In the genomic region with DNA sequence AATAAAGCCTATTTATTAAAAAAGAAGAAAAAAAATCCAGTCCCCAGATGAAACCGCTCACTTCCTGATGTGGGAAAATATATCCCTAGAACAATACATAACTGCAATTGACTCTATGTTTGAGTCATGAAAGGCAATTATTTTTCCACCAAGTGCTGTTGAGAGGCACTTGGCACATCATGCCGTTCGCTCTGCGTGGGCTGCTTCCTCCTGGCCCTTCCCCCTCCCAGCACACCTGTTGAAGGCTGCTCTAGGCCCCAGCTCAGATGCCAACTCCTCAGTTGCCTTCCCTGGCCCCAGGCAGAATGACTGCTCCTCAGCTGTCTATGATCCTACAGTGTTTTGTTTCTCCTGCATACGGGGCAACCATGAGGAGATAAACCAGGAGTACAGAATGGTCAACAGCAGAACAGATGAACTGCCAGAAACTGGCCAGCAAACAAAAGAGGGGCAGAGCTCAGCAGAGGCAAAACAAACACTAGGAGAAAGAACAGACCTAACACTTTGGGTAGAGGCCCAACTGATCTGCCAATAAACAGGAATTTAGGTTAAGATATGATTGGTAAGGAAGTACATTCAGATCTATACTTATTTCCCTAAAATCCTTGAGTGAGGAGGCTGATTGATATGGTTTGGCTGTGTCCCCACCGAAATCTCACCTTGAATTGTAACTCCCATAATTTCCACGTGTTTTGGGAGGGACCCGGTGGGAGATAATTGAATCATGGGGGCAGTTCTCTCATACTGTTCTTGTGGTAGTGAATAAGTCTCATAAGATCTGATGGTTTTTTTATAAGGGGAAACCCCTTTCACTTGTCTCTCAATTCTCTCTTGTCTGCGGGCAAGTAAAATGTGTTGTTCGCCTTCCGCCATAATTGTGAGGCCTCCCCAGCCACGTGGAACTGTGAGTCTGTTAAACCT, we compare ENCODE assay signal across 8 cellular contexts. TPM values are rescaled to one million over a fixed set of nuclear protein-coding genes. Genes with fewer than 3 reads are reported as not detected.
DNase-seq lines count a peak whose midpoint lies in the region; ATAC-seq and TF ChIP-seq lines count a peak whose summit lies in the region.

No MANE protein-coding gene starts in this region.

- ATAC-seq in SK-N-SH treated with all-trans-retinoic acid at 6 μM for 48 hours (peak; percentile 52; the same call in 2 of the 3 replicates), upper lobe of right lung (peak; percentile 94), HG02852 (IDR thresholded peaks at IDR 0.05; ENCODE audit: unreplicated experiment) (no peak)
- ATAC-seq in central memory CD8-positive, alpha-beta T cell (replicated peaks; ENCODE audit: extremely low read depth, poor library complexity, severe bottlenecking), result peak; percentile 37

- H3K36me3 Mint-ChIP-seq in central memory CD8-positive, alpha-beta T cell (ENCODE audit: insufficient read depth), result peaks cover 71% of the 10 kb centered on the region
- peaks cover 37% of the 10 kb centered on the region for H3K36me3 Mint-ChIP-seq in neural crest cell (ENCODE audit: low read depth)

- no peaks in the 10 kb centered on the region for H3K9me2 ChIP-seq in SK-N-SH

- peak overlapping the region in 1 of 2 experiments; percentile 36; a peak in 1 of 4 replicates for H3K27ac ChIP-seq in SK-N-SH (ENCODE audit: low read depth in 2 of 2, low read length in 1 of 2)
- peak overlapping the region; percentile 39 for H3K27ac ChIP-seq in upper lobe of right lung

- no peak for TF ChIP-seq RAD21 in SK-N-SH (IDR thresholded peaks at IDR 0.05; ENCODE audit: low read length)
- no peak for TF ChIP-seq RAD21 in Ishikawa (IDR thresholded peaks at IDR 0.05; ENCODE audit: low read depth)

- POLR2A ChIA-PET in SK-N-SH (lab: Yijun Ruan, JAX), result no interaction called here

- peaks cover 55 to 72% of the 10 kb centered on the region in 2 experiments for H3K36me3 ChIP-seq in SK-N-SH (replicated peaks in 1 of 2; ENCODE audit: control insufficient read depth in 1 of 2, insufficient read depth in 2 of 2, low read length in 1 of 2)
- peaks cover 1% of the 10 kb centered on the region for H3K36me3 ChIP-seq in upper lobe of right lung

- no peak overlapping the region for H3K4me3 ChIP-seq in SK-N-SH (ENCODE audit: low read depth in 2 of 2, low read length in 1 of 2)
- H3K4me3 ChIP-seq in upper lobe of right lung, result no peak overlapping the region

- H4K20me1 ChIP-seq in SK-N-SH (ENCODE audit: insufficient read depth), result no peaks in the 10 kb centered on the region

- peaks cover 6% of the 10 kb centered on the region in 2 experiments; a peak in 3 of 4 replicates for H3K4me1 ChIP-seq in SK-N-SH (ENCODE audit: control insufficient read depth in 1 of 2, insufficient read depth in 2 of 2, low read depth in 1 of 2, low read length in 1 of 2)
- H3K4me1 ChIP-seq in upper lobe of right lung, result peaks cover 13% of the 10 kb centered on the region

- TF ChIP-seq EP300 in SK-N-SH (IDR thresholded peaks at IDR 0.05; ENCODE audit: borderline replicate concordance in 1 of 2, low read depth in 1 of 2, low read length in 1 of 2) (no peak), Ishikawa (IDR thresholded peaks at IDR 0.05; ENCODE audit: borderline replicate concordance) (peak; percentile 82)

- H3K9me3 ChIP-seq in SK-N-SH (no peaks in the 10 kb centered on the region), upper lobe of right lung (no peaks in the 10 kb centered on the region)

- peaks cover 65% of the 10 kb centered on the region for H3K4me1 Mint-ChIP-seq in central memory CD8-positive, alpha-beta T cell
- peaks cover 21% of the 10 kb centered on the region for H3K4me1 Mint-ChIP-seq in neural crest cell

- H3K9ac ChIP-seq in SK-N-SH, result no peak overlapping the region

- H3K27me3 Mint-ChIP-seq in central memory CD8-positive, alpha-beta T cell, result no peaks in the 10 kb centered on the region
- H3K27me3 Mint-ChIP-seq in neural crest cell (ENCODE audit: low read depth), result no peaks in the 10 kb centered on the region

- no peak for DNase-seq in SK-N-SH
- peak; percentile 31 for DNase-seq in T-helper 22 cell (ENCODE audit: low read depth)
- DNase-seq in central memory CD8-positive, alpha-beta T cell (ENCODE audit: low spot score in 2 of 2), result peak in 1 of 2 donors; percentile 36
- no peak for DNase-seq in neural crest cell (ENCODE audit: low read depth, low spot score)
- DNase-seq in upper lobe of right lung, result peak; percentile 84

- H3K27me3 ChIP-seq in SK-N-SH (ENCODE audit: insufficient read depth) (no peaks in the 10 kb centered on the region), upper lobe of right lung (no peaks in the 10 kb centered on the region)

- no peak overlapping the region for H3K4me2 ChIP-seq in SK-N-SH

- no peak overlapping the region for H2AFZ ChIP-seq in SK-N-SH (ENCODE audit: low read depth)

- intact Hi-C loops in upper lobe of right lung (cut with DNase I), result no loop called here

- CTCF ChIA-PET in SK-N-SH (lab: Yijun Ruan, JAX), result no interaction called here

- H3F3A ChIP-seq in SK-N-SH (replicated peaks; ENCODE audit: insufficient read depth), result no peaks in the 10 kb centered on the region

- no peaks in the 10 kb centered on the region for H3K79me2 ChIP-seq in SK-N-SH (ENCODE audit: insufficient read depth)

- H3K4me3 Mint-ChIP-seq in central memory CD8-positive, alpha-beta T cell, result peak overlapping the region; percentile 58
- no peak overlapping the region for H3K4me3 Mint-ChIP-seq in neural crest cell

- no peak for TF ChIP-seq CTCF in SK-N-SH (IDR thresholded peaks at IDR 0.05)
- TF ChIP-seq CTCF in neural crest cell (conservative IDR thresholded peaks at IDR 0.05), result no peak
- TF ChIP-seq CTCF in upper lobe of right lung (IDR thresholded peaks at IDR 0.05), result no peak

- H3K9me3 Mint-ChIP-seq in central memory CD8-positive, alpha-beta T cell, result no peaks in the 10 kb centered on the region
- H3K9me3 Mint-ChIP-seq in neural crest cell, result no peaks in the 10 kb centered on the region

- 92% methylated on average over 12 of the region's 12 CpGs for WGBS in SK-N-SH (ENCODE audit: low lambda C conversion rate)

- peak overlapping the region; percentile 100 for H3K27ac Mint-ChIP-seq in central memory CD8-positive, alpha-beta T cell (ENCODE audit: low read depth)
- H3K27ac Mint-ChIP-seq in neural crest cell (ENCODE audit: unreplicated experiment), result peak overlapping the region; percentile 7

TF ChIP-seq in SK-N-SH, 30 proteins besides CTCF, POLR2A, EP300 and RAD21 (continues in another document):
- no peak for TF ChIP-seq POLR2AphosphoS5 (IDR thresholded peaks at IDR 0.05; ENCODE audit: low read depth, low read length)
- TF ChIP-seq GABPA (IDR thresholded peaks at IDR 0.05; ENCODE audit: low read depth), result no peak
- TF ChIP-seq ELF1 (IDR thresholded peaks at IDR 0.05), result no peak
- TF ChIP-seq EZH2phosphoT487 (IDR thresholded peaks at IDR 0.05; ENCODE audit: borderline replicate concordance, low read depth), result no peak
- TF ChIP-seq FOSL2 (IDR thresholded peaks at IDR 0.05; ENCODE audit: borderline replicate concordance, low read depth), result no peak
- TF ChIP-seq, protein P1, sequence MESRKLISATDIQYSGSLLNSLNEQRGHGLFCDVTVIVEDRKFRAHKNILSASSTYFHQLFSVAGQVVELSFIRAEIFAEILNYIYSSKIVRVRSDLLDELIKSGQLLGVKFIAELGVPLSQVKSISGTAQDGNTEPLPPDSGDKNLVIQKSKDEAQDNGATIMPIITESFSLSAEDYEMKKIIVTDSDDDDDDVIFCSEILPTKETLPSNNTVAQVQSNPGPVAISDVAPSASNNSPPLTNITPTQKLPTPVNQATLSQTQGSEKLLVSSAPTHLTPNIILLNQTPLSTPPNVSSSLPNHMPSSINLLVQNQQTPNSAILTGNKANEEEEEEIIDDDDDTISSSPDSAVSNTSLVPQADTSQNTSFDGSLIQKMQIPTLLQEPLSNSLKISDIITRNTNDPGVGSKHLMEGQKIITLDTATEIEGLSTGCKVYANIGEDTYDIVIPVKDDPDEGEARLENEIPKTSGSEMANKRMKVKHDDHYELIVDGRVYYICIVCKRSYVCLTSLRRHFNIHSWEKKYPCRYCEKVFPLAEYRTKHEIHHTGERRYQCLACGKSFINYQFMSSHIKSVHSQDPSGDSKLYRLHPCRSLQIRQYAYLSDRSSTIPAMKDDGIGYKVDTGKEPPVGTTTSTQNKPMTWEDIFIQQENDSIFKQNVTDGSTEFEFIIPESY (IDR thresholded peaks at IDR 0.05; ENCODE audit: borderline replicate concordance, low read depth), result no peak
- no peak for TF ChIP-seq RFX5 (IDR thresholded peaks at IDR 0.05; ENCODE audit: low read length)
- TF ChIP-seq RXRA (IDR thresholded peaks at IDR 0.05; ENCODE audit: borderline replicate concordance, low read depth), result no peak

TF ChIP-seq in Ishikawa, 13 proteins besides CTCF, POLR2A, EP300 and RAD21 (continues in another document):
- TF ChIP-seq, protein P2, sequence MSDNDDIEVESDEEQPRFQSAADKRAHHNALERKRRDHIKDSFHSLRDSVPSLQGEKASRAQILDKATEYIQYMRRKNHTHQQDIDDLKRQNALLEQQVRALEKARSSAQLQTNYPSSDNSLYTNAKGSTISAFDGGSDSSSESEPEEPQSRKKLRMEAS (IDR thresholded peaks at IDR 0.05), result peak; percentile 67; the same call in 1 of the 2 replicates
- TF ChIP-seq, protein P3, sequence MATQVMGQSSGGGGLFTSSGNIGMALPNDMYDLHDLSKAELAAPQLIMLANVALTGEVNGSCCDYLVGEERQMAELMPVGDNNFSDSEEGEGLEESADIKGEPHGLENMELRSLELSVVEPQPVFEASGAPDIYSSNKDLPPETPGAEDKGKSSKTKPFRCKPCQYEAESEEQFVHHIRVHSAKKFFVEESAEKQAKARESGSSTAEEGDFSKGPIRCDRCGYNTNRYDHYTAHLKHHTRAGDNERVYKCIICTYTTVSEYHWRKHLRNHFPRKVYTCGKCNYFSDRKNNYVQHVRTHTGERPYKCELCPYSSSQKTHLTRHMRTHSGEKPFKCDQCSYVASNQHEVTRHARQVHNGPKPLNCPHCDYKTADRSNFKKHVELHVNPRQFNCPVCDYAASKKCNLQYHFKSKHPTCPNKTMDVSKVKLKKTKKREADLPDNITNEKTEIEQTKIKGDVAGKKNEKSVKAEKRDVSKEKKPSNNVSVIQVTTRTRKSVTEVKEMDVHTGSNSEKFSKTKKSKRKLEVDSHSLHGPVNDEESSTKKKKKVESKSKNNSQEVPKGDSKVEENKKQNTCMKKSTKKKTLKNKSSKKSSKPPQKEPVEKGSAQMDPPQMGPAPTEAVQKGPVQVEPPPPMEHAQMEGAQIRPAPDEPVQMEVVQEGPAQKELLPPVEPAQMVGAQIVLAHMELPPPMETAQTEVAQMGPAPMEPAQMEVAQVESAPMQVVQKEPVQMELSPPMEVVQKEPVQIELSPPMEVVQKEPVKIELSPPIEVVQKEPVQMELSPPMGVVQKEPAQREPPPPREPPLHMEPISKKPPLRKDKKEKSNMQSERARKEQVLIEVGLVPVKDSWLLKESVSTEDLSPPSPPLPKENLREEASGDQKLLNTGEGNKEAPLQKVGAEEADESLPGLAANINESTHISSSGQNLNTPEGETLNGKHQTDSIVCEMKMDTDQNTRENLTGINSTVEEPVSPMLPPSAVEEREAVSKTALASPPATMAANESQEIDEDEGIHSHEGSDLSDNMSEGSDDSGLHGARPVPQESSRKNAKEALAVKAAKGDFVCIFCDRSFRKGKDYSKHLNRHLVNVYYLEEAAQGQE (IDR thresholded peaks at IDR 0.05; ENCODE audit: low read depth), result no peak
- TF ChIP-seq EGR1 (IDR thresholded peaks at IDR 0.05), result peak; percentile 97

RNA-seq across cellular contexts. Expression of a gene that starts 58.7 kb away (rescaled TPM):
- 20.7 and 27.7 TPM in 2 replicates for polyA plus RNA-seq in SK-N-SH (2012; rRNA removed)
- polyA plus RNA-seq in SK-N-SH (2012; cell fraction: cytosol; rRNA removed), result 27.8 and 28.3 TPM in 2 replicates
- polyA plus RNA-seq in SK-N-SH (2012; cell fraction: nucleus; rRNA removed), result 13.0 and 26.5 TPM in 2 replicates
- 129 and 135 TPM in 2 replicates for total RNA-seq in neural crest cell
- total RNA-seq in upper lobe of right lung, result 58.5 TPM

Comparison
In these comparisons a context has a peak if more than half of its experiments do, and no peak if none do; other contexts are left out.
1. DNase-seq: peak in T-helper 22 cell (single experiment) and upper lobe of right lung (single experiment); none in SK-N-SH (single experiment) and neural crest cell (single experiment).